19 cellular contexts compared by ENCODE assay signal in genomic region chr10:14508725-14509124, GRCh38.
DNase-seq lines count a peak whose midpoint lies in the region; ATAC-seq and TF ChIP-seq lines count a peak whose summit lies in the region.
"Had no signal": no experiment of that assay in that cellular context is flagged by ENCODE, and none has a peak within 500 bp of the region (broad histone marks: within the 10 kb centered on the region; RNA-seq: fewer than 3 reads in every experiment).

No MANE protein-coding gene starts in this region.

- H3K27me3 ChIP-seq in MG63, result no peaks in the 10 kb centered on the region

- no peak overlapping the region for H3K4me3 ChIP-seq in MG63
- no peak overlapping the region for H3K4me3 ChIP-seq in fibroblast of the aortic adventitia (ENCODE audit: low read depth, low read length)
- H3K4me3 ChIP-seq: skin epidermis had no signal

- peaks cover 36% of the 10 kb centered on the region for H3K36me3 ChIP-seq in MG63

- peaks cover 42% of the 10 kb centered on the region for H3K4me1 Mint-ChIP-seq in activated T-cell treated with anti-CD3 and anti-CD28 coated beads, Interleukin-2, amount 50 U/mL, for 72 hours (ENCODE audit: low read depth)
- H3K4me1 Mint-ChIP-seq in activated CD8-positive, alpha-beta memory T cell treated with anti-CD3 and anti-CD28 coated beads, Interleukin-2, amount 10 ng/mL, durations not matched to agents 7 days and 5 days, result peaks cover 23% of the 10 kb centered on the region
- H3K4me1 Mint-ChIP-seq: endodermal cell had no signal

- no peaks in the 10 kb centered on the region for H3K9me3 ChIP-seq in MG63

- CTCF ChIA-PET in activated CD8-positive, alpha-beta memory T cell treated with anti-CD3 and anti-CD28 coated beads, Interleukin-2, amount 10 ng/mL, durations not matched to agents 7 days and 5 days (lab: Charles Lee), result interaction anchor here (1.0 to 3.2 kb wide), 6 partner anchors 15 to 41 kb away, joined by 3 to 7 read pairs (median 5); no protein-coding TSS in a partner anchor

- no peak for TF ChIP-seq CTCF in fibroblast of the aortic adventitia (IDR thresholded peaks at IDR 0.05; ENCODE audit: insufficient read depth, low read length)

- peak overlapping the region; percentile 27 for H3K27ac Mint-ChIP-seq in activated T-cell treated with anti-CD3 and anti-CD28 coated beads, Interleukin-2, amount 50 U/mL, for 72 hours
- no peak overlapping the region for H3K27ac Mint-ChIP-seq in activated CD8-positive, alpha-beta memory T cell treated with anti-CD3 and anti-CD28 coated beads, Interleukin-2, amount 10 ng/mL, durations not matched to agents 7 days and 5 days
- H3K27ac Mint-ChIP-seq: endodermal cell had no signal

- peaks cover 1 to 2% of the 10 kb centered on the region in 2 donors for H3K9me3 Mint-ChIP-seq in activated T-cell treated with anti-CD3 and anti-CD28 coated beads, Interleukin-2, amount 50 U/mL, for 72 hours
- peaks cover 3% of the 10 kb centered on the region for H3K9me3 Mint-ChIP-seq in activated CD8-positive, alpha-beta memory T cell treated with anti-CD3 and anti-CD28 coated beads, Interleukin-2, amount 10 ng/mL, durations not matched to agents 7 days and 5 days (ENCODE audit: low read depth)
- H3K9me3 Mint-ChIP-seq: endodermal cell, natural killer cell had no signal

- no peak for ATAC-seq in activated T-cell treated with anti-CD3 and anti-CD28 coated beads, Interleukin-2, amount 50 U/mL, for 72 hours (replicated peaks in 1 of 2)
- ATAC-seq in HG03135 (IDR thresholded peaks at IDR 0.05; ENCODE audit: unreplicated experiment), result no peak
- no peak for ATAC-seq in activated CD8-positive, alpha-beta memory T cell treated with anti-CD3 and anti-CD28 coated beads, Interleukin-2, amount 10 ng/mL, durations not matched to agents 7 days and 5 days
- ATAC-seq: HepG2, natural killer cell had no signal

- no peak for DNase-seq in activated T-cell treated with anti-CD3 and anti-CD28 coated beads, Interleukin-2, amount 50 U/mL, for 72 hours
- no peak for DNase-seq in activated T-cell treated with anti-CD3 and anti-CD28 coated beads, Interleukin-2, amount 50 U/mL, for 48 hours
- peak; percentile 44 for DNase-seq in MG63
- peak; percentile 86 for DNase-seq in fibroblast of the aortic adventitia (ENCODE audit: low read depth)
- peak; percentile 87 for DNase-seq in stromal cell of bone marrow (ENCODE audit: low read depth)
- no peak for DNase-seq in activated CD8-positive, alpha-beta memory T cell treated with anti-CD3 and anti-CD28 coated beads, Interleukin-2, amount 10 ng/mL, durations not matched to agents 7 days and 5 days
- DNase-seq in RPMI8226, result no peak
- DNase-seq: DMS79, endodermal cell, H9, hypothalamus, islet precursor cell, natural killer cell, NCI-H1436 treated with DMSO at 0.1 percent for 48 hours, NCI-H2171 treated with DMSO at 0.1 percent for 48 hours, NCI-H526 treated with DMSO at 0.1 percent for 48 hours had no signal

- no peaks in the 10 kb centered on the region for H3K27me3 Mint-ChIP-seq in activated T-cell treated with anti-CD3 and anti-CD28 coated beads, Interleukin-2, amount 50 U/mL, for 72 hours (ENCODE audit: low read depth)
- H3K27me3 Mint-ChIP-seq in activated CD8-positive, alpha-beta memory T cell treated with anti-CD3 and anti-CD28 coated beads, Interleukin-2, amount 10 ng/mL, durations not matched to agents 7 days and 5 days, result no peaks in the 10 kb centered on the region

- H3K4me3 Mint-ChIP-seq in activated T-cell treated with anti-CD3 and anti-CD28 coated beads, Interleukin-2, amount 50 U/mL, for 72 hours, result peak overlapping the region in 1 of 2 donors; percentile 34
- no peak overlapping the region for H3K4me3 Mint-ChIP-seq in activated CD8-positive, alpha-beta memory T cell treated with anti-CD3 and anti-CD28 coated beads, Interleukin-2, amount 10 ng/mL, durations not matched to agents 7 days and 5 days
- H3K4me3 Mint-ChIP-seq: endodermal cell, H9, natural killer cell had no signal

- peaks cover 12 to 42% of the 10 kb centered on the region in 2 donors for H3K36me3 Mint-ChIP-seq in activated T-cell treated with anti-CD3 and anti-CD28 coated beads, Interleukin-2, amount 50 U/mL, for 72 hours (ENCODE audit: insufficient read depth in 2 of 2)
- peaks cover 36% of the 10 kb centered on the region for H3K36me3 Mint-ChIP-seq in activated CD8-positive, alpha-beta memory T cell treated with anti-CD3 and anti-CD28 coated beads, Interleukin-2, amount 10 ng/mL, durations not matched to agents 7 days and 5 days
- H3K36me3 Mint-ChIP-seq: natural killer cell had no signal

Comparison
In these comparisons a context has a peak if more than half of its experiments do, and no peak if none do; other contexts are left out.
1. DNase-seq: peak in MG63 (single experiment), fibroblast of the aortic adventitia (single experiment) and stromal cell of bone marrow (single experiment); none in activated T-cell treated with anti-CD3 and anti-CD28 coated beads, Interleukin-2, amount 50 U/mL, for 72 hours (0 of 2), activated T-cell treated with anti-CD3 and anti-CD28 coated beads, Interleukin-2, amount 50 U/mL, for 48 hours (0 of 2), activated CD8-positive, alpha-beta memory T cell treated with anti-CD3 and anti-CD28 coated beads, Interleukin-2, amount 10 ng/mL, durations not matched to agents 7 days and 5 days (single experiment) and RPMI8226 (single experiment).